In genomic region chr10:71284544-71285179, GRCh38 we compare ENCODE assay signal across 1 cellular context.
TF ChIP-seq lines count a peak whose summit lies in the region.

No MANE protein-coding gene starts in this region.

TF ChIP-seq in IMR-90, 13 proteins besides CTCF, POLR2A, EP300 and RAD21 (continued from another document):
- no peak for TF ChIP-seq MAZ (IDR thresholded peaks at IDR 0.05; ENCODE audit: borderline replicate concordance, low read depth, low read length)
